Comparison of ENCODE assay signal across 11 cellular contexts in the genomic region with DNA sequence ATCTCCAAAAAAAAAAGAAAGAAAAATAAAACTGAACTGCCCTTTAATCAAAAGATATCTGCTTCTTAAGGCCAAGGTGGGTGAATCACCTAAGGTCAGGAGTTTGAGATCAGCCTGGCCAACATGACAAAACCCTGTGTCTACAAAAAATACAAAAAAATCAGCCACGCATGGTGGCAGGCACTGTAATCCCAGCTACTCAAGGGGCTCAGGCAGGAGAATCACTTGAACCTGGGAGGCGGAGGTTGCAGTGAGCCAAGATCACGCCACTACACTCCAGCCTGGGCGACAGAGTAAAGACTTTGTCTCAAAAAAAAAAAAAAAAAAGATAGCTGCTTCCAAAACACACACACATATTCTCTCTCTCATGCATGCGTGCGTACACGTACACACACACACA. TPM values are rescaled to one million over a fixed set of nuclear protein-coding genes. Genes with fewer than 3 reads are reported as not detected.
DNase-seq lines count a peak whose midpoint lies in the region; ATAC-seq and TF ChIP-seq lines count a peak whose summit lies in the region.
"Had no signal": no experiment of that assay in that cellular context is flagged by ENCODE, and none has a peak within 500 bp of the region (broad histone marks: within the 10 kb centered on the region; RNA-seq: fewer than 3 reads in every experiment).

No MANE protein-coding gene starts in this region.

- peak overlapping the region; percentile 87 to 98 for H3K27ac Mint-ChIP-seq in natural killer cell

- CTCF ChIA-PET in AG04450 (lab: Charles Lee), result no interaction called here

- H3K27ac ChIP-seq in AG04450 (ENCODE audit: low read depth, low read length) (peak overlapping the region; percentile 89), angular gyrus (ENCODE audit: low read depth, low read length) (peak overlapping the region; percentile 16)
- H3K27ac ChIP-seq: ovary had no signal

- no peak overlapping the region for H3K4me3 ChIP-seq in AG04450 (ENCODE audit: low read depth, low read length)
- H3K4me3 ChIP-seq in Jurkat, Clone E6-1 (ENCODE audit: low read length), result peak overlapping the region; percentile 14
- H3K4me3 ChIP-seq: ovary had no signal

- no peaks in the 10 kb centered on the region for H3K27me3 Mint-ChIP-seq in natural killer cell (ENCODE audit: low read depth in 2 of 2)

- no peaks in the 10 kb centered on the region for H3K9me3 ChIP-seq in AG04450 (ENCODE audit: control insufficient read depth, insufficient read depth, low read length)
- H3K9me3 ChIP-seq: ovary had no signal

- H3K9me3 Mint-ChIP-seq in natural killer cell, result no peaks in the 10 kb centered on the region

- no peaks in the 10 kb centered on the region for H3K27me3 ChIP-seq in AG04450 (ENCODE audit: control insufficient read depth, insufficient read depth, low read length)
- H3K27me3 ChIP-seq: ovary had no signal

- H3K4me1 Mint-ChIP-seq in natural killer cell, result peaks cover 24 to 27% of the 10 kb centered on the region in 2 donors

- ATAC-seq in natural killer cell (no peak), HG03520 (IDR thresholded peaks at IDR 0.05; ENCODE audit: unreplicated experiment) (no peak)

- POLR2A ChIA-PET in AG04450 (lab: Yijun Ruan, JAX), result interaction anchor here (0.6 to 1.4 kb wide), 7 partner anchors 12 to 270 kb away, joined by 3 to 7 read pairs (median 4); a partner anchor contains a TSS

- no peaks in the 10 kb centered on the region for H3K36me3 Mint-ChIP-seq in natural killer cell

- intact Hi-C loops in natural killer cell (cut with micrococcal nuclease), result no loop called here

- no peak for DNase-seq in AG04450 (ENCODE audit: low read depth, low spot score)
- no peak for DNase-seq in Jurkat, Clone E6-1 (ENCODE audit: low read depth, low spot score)
- DNase-seq in natural killer cell, result no peak
- DNase-seq in occipital lobe (lab: John Stamatoyannopoulos, UW), result no peak
- no peak for DNase-seq in NCI-H524 (lab: John Stamatoyannopoulos, UW)
- no peak for DNase-seq in hepatic stellate cell (ENCODE audit: low spot score)
- DNase-seq: NCI-H526 treated with DMSO at 0.1 percent for 48 hours, SW 1271 had no signal

- peak overlapping the region; percentile 83 for H3K4me3 Mint-ChIP-seq in natural killer cell

- TF ChIP-seq CTCF in AG04450 (IDR thresholded peaks at IDR 0.05; ENCODE audit: low read depth, low read length), result no peak
- TF ChIP-seq CTCF in natural killer cell (IDR thresholded peaks at IDR 0.05), result no peak

RNA-seq across cellular contexts. Expression of a gene that starts 17.8 kb away (rescaled TPM):
- 11.9 and 13.9 TPM in 2 replicates for polyA plus RNA-seq in AG04450 (2011; rRNA removed)
- 18.7 and 24.2 TPM in 2 replicates for polyA minus RNA-seq in AG04450 (2011; rRNA and poly(A)+ RNA removed)
- 4.8 TPM for polyA plus RNA-seq in Jurkat, Clone E6-1 (2012; ENCODE audit: insufficient read depth, insufficient read length)
- total RNA-seq in natural killer cell (10 to 100 TPM in 2 of 3 donors, 1 to 10 TPM in 1; 8.5 to 13.0 (median 10.7) TPM), occipital lobe (51.3 TPM)
